Comparison of ENCODE assay signal across 7 cellular contexts in the genomic region with DNA sequence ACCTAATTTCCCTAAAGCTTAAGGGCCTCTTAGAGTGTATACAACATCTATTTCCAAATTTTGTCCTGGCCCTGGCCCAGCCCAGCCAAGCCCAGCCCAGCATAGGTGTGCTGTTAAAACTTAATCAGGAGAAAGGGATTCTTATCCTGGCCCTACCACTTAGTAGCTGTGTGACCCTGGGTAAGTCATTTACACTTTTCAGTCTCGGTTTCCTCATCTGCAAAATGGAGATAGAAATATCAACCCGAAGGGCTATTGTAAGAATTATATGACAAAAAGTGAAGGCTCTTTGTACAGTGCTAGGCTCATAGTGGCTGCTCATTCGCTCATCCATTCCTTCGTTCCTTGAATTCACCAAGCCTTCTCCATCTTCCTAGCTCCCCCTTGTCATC. TPM values are rescaled to one million over a fixed set of nuclear protein-coding genes. Genes with fewer than 3 reads are reported as not detected.
DNase-seq lines count a peak whose midpoint lies in the region; ATAC-seq lines count a peak whose summit lies in the region.

No MANE protein-coding gene starts in this region.

- peaks cover 7% of the 10 kb centered on the region for H3K36me3 Mint-ChIP-seq in activated T-helper 1 cell treated with anti-CD3 and anti-CD28 coated beads, Interleukin-12 subunit alpha, Interleukin-12 subunit beta, Interleukin-2, Interleukin-4 antibody, amounts not matched to agents 30 ng/mL and 10 ng/mL and 1 ng/mL, durations not matched to agents 14 hours and 24 hours and 36 hours (ENCODE audit: low read depth)
- peaks cover 6 to 15% of the 10 kb centered on the region in 2 donors for H3K36me3 Mint-ChIP-seq in stimulated activated naive B cell treated with anti-CD40 and anti-IgM and Interleukin-4, amounts not matched to agents 10 μg/mL and 1 μg/mL and 100 μg/mL, for 72 hours

- peak overlapping the region; percentile 75 for H3K9ac ChIP-seq in HUES64 (ENCODE audit: low read depth, low read length)
- H3K9ac ChIP-seq in iPS-15b (ENCODE audit: low read depth, low read length) = no peak overlapping the region

- no peak for DNase-seq in activated T-helper 1 cell treated with anti-CD3 and anti-CD28 coated beads, Interleukin-12 subunit alpha, Interleukin-12 subunit beta, Interleukin-2, Interleukin-4 antibody, amounts not matched to agents 30 ng/mL and 10 ng/mL and 1 ng/mL, durations not matched to agents 14 hours and 24 hours and 36 hours (ENCODE audit: low spot score)
- DNase-seq in stimulated activated naive B cell treated with anti-CD40 and anti-IgM and Interleukin-4, amounts not matched to agents 10 μg/mL and 1 μg/mL and 100 μg/mL, for 72 hours = no peak
- no peak for DNase-seq in stimulated activated CD4-positive, alpha-beta T cell treated with anti-CD3 and anti-CD28 coated beads, Interleukin-12 subunit alpha, Interleukin-12 subunit beta, amount 100 ng/mL, for 4 hours
- no peak for DNase-seq in MV-4-11 (lab: John Stamatoyannopoulos, UW)
- no peak for DNase-seq in NCI-H1092 treated with DMSO at 0.1 percent for 48 hours (lab: John Stamatoyannopoulos, UW)

- intact Hi-C loops in activated T-helper 1 cell treated with anti-CD3 and anti-CD28 coated beads, Interleukin-12 subunit alpha, Interleukin-12 subunit beta, Interleukin-2, Interleukin-4 antibody, amounts not matched to agents 30 ng/mL and 10 ng/mL and 1 ng/mL, durations not matched to agents 14 hours and 24 hours and 36 hours (cut with micrococcal nuclease) = loop anchor here (1.0 to 5.0 kb wide), 7 partner anchors 117 to 1167 kb away; partner anchors contain the start of genes AREL1, FCF1, GPATCH2L and IFT43

- H3K27ac ChIP-seq in HUES64 (ENCODE audit: low read depth, low read length) = no peak overlapping the region

- H3K9me3 ChIP-seq in HUES64 (ENCODE audit: insufficient read depth, low read depth, low read length) (no peaks in the 10 kb centered on the region), iPS-15b (ENCODE audit: control insufficient read depth, insufficient read depth, low read length) (no peaks in the 10 kb centered on the region)

- H3K36me3 ChIP-seq in HUES64 (ENCODE audit: insufficient read depth, low read length) = peaks cover 53% of the 10 kb centered on the region
- H3K36me3 ChIP-seq in iPS-15b (ENCODE audit: control insufficient read depth, insufficient read depth, low read length) = no peaks in the 10 kb centered on the region

- no peak for ATAC-seq in stimulated activated naive B cell treated with anti-CD40 and anti-IgM and Interleukin-4, amounts not matched to agents 10 μg/mL and 1 μg/mL and 100 μg/mL, for 72 hours (replicated peaks)

- H3K27ac Mint-ChIP-seq in activated T-helper 1 cell treated with anti-CD3 and anti-CD28 coated beads, Interleukin-12 subunit alpha, Interleukin-12 subunit beta, Interleukin-2, Interleukin-4 antibody, amounts not matched to agents 30 ng/mL and 10 ng/mL and 1 ng/mL, durations not matched to agents 14 hours and 24 hours and 36 hours = peak overlapping the region; percentile 94
- peak overlapping the region; percentile 93 for H3K27ac Mint-ChIP-seq in stimulated activated naive B cell treated with anti-CD40 and anti-IgM and Interleukin-4, amounts not matched to agents 10 μg/mL and 1 μg/mL and 100 μg/mL, for 72 hours

- H3K4me3 Mint-ChIP-seq in activated T-helper 1 cell treated with anti-CD3 and anti-CD28 coated beads, Interleukin-12 subunit alpha, Interleukin-12 subunit beta, Interleukin-2, Interleukin-4 antibody, amounts not matched to agents 30 ng/mL and 10 ng/mL and 1 ng/mL, durations not matched to agents 14 hours and 24 hours and 36 hours = peak overlapping the region; percentile 100
- H3K4me3 Mint-ChIP-seq in stimulated activated naive B cell treated with anti-CD40 and anti-IgM and Interleukin-4, amounts not matched to agents 10 μg/mL and 1 μg/mL and 100 μg/mL, for 72 hours = peak overlapping the region; percentile 92 to 97

- peak overlapping the region; percentile 91 for H3K4me3 ChIP-seq in HUES64 (ENCODE audit: low read length)
- H3K4me3 ChIP-seq in iPS-15b (ENCODE audit: low read depth, low read length) = peak overlapping the region; percentile 79

- peaks cover 38% of the 10 kb centered on the region for H3K4me1 Mint-ChIP-seq in activated T-helper 1 cell treated with anti-CD3 and anti-CD28 coated beads, Interleukin-12 subunit alpha, Interleukin-12 subunit beta, Interleukin-2, Interleukin-4 antibody, amounts not matched to agents 30 ng/mL and 10 ng/mL and 1 ng/mL, durations not matched to agents 14 hours and 24 hours and 36 hours (ENCODE audit: low read depth)
- peaks cover 5 to 8% of the 10 kb centered on the region in 2 donors for H3K4me1 Mint-ChIP-seq in stimulated activated naive B cell treated with anti-CD40 and anti-IgM and Interleukin-4, amounts not matched to agents 10 μg/mL and 1 μg/mL and 100 μg/mL, for 72 hours

- no peaks in the 10 kb centered on the region for H3K9me3 Mint-ChIP-seq in activated T-helper 1 cell treated with anti-CD3 and anti-CD28 coated beads, Interleukin-12 subunit alpha, Interleukin-12 subunit beta, Interleukin-2, Interleukin-4 antibody, amounts not matched to agents 30 ng/mL and 10 ng/mL and 1 ng/mL, durations not matched to agents 14 hours and 24 hours and 36 hours
- no peaks in the 10 kb centered on the region for H3K9me3 Mint-ChIP-seq in stimulated activated naive B cell treated with anti-CD40 and anti-IgM and Interleukin-4, amounts not matched to agents 10 μg/mL and 1 μg/mL and 100 μg/mL, for 72 hours

- H3K27me3 Mint-ChIP-seq in activated T-helper 1 cell treated with anti-CD3 and anti-CD28 coated beads, Interleukin-12 subunit alpha, Interleukin-12 subunit beta, Interleukin-2, Interleukin-4 antibody, amounts not matched to agents 30 ng/mL and 10 ng/mL and 1 ng/mL, durations not matched to agents 14 hours and 24 hours and 36 hours (ENCODE audit: insufficient read depth) = no peaks in the 10 kb centered on the region
- H3K27me3 Mint-ChIP-seq in stimulated activated naive B cell treated with anti-CD40 and anti-IgM and Interleukin-4, amounts not matched to agents 10 μg/mL and 1 μg/mL and 100 μg/mL, for 72 hours = no peaks in the 10 kb centered on the region

- H3K27me3 ChIP-seq in HUES64 (ENCODE audit: insufficient read depth, low read length) (no peaks in the 10 kb centered on the region), iPS-15b (ENCODE audit: control insufficient read depth, insufficient read depth, low read length) (no peaks in the 10 kb centered on the region)

- WGBS in HUES64 = 9% methylated on average over 4 of the region's 4 CpGs

- H3K4me1 ChIP-seq in HUES64 (ENCODE audit: insufficient read depth, low read length) (peaks cover 4% of the 10 kb centered on the region; the same call in 1 of the 2 replicates), iPS-15b (ENCODE audit: control insufficient read depth, insufficient read depth, low read length) (no peaks in the 10 kb centered on the region)

RNA-seq across cellular contexts. Expression of gene ERG28, which starts 0.4 kb away (rescaled TPM):
- polyA plus RNA-seq in HUES64 (2013, experiment 1 of 2) = 39.1 TPM
- 40.8 TPM for polyA plus RNA-seq in HUES64 (2013, experiment 2 of 2)
- 17.5 and 17.8 TPM in 2 replicates for total RNA-seq in activated T-helper 1 cell treated with anti-CD3 and anti-CD28 coated beads, Interleukin-12 subunit alpha, Interleukin-12 subunit beta, Interleukin-2, Interleukin-4 antibody, amounts not matched to agents 30 ng/mL and 10 ng/mL and 1 ng/mL, durations not matched to agents 14 hours and 24 hours and 36 hours

RNA-seq across cellular contexts. Expression of gene TTLL5, which starts 0.8 kb away (rescaled TPM):
- polyA plus RNA-seq in HUES64 (2013, experiment 1 of 2) = 18.5 TPM
- 21.3 TPM for polyA plus RNA-seq in HUES64 (2013, experiment 2 of 2)
- total RNA-seq in activated T-helper 1 cell treated with anti-CD3 and anti-CD28 coated beads, Interleukin-12 subunit alpha, Interleukin-12 subunit beta, Interleukin-2, Interleukin-4 antibody, amounts not matched to agents 30 ng/mL and 10 ng/mL and 1 ng/mL, durations not matched to agents 14 hours and 24 hours and 36 hours = 36.2 and 39.0 TPM in 2 replicates
